In the genomic region with DNA sequence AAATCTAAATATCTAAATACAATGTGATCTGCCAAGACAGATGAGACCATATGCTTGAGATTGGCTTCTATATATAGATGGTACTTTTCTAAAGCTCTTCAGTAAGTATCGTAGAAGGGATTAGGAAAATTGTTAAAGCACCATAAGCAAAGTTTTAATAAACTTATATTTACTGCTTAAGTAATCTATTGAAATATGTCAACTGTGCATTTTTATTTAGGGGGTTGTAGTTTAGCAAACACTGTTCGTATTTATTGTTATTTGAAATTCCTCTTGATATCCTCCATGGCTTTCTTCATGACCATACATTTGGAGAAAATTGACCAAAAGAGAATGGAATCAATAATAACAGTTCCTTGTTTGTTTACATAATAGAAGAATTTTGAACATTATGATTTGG, we compare ENCODE assay signal across 28 cellular contexts.
"Had no signal": no experiment of that assay in that cellular context is flagged by ENCODE, and none has a peak within 500 bp of the region (broad histone marks: within the 10 kb centered on the region; RNA-seq: fewer than 3 reads in every experiment).

No MANE protein-coding gene starts in this region.

- H3K79me2 ChIP-seq: parathyroid adenoma had no signal

- H3K4me2 ChIP-seq: neural progenitor cell, smooth muscle cell had no signal

- H3K4me1 ChIP-seq: neural progenitor cell, parathyroid adenoma, spleen, suprapubic skin, testis, tibial artery, transverse colon, upper lobe of right lung, uterus had no signal

- H3K27ac ChIP-seq: neural progenitor cell, ovary, parathyroid adenoma, psoas muscle, skin epidermis, spleen, suprapubic skin, testis, tibial artery, transverse colon, upper lobe of right lung, uterus had no signal

- H3K9ac ChIP-seq: neural progenitor cell, parathyroid adenoma had no signal

- H3K9me3 ChIP-seq: ovary, psoas muscle, spleen, suprapubic skin, testis, tibial artery, transverse colon, upper lobe of right lung, uterus had no signal

- ATAC-seq: natural killer cell; psoas muscle; right cardiac atrium; sciatic nerve; stimulated activated memory B cell treated with anti-CD40 and anti-IgM and Interleukin-4, amounts not matched to agents 10 μg/mL and 1 μg/mL and 100 μg/mL, for 72 hours; stimulated activated naive CD8-positive, alpha-beta T cell treated with anti-CD3 and anti-CD28 coated beads, Interleukin-15, amount 100 ng/mL, for 72 hours; stimulated activated naive CD8-positive, alpha-beta T cell treated with anti-CD3 and anti-CD28 coated beads, Interleukin-15, Interleukin-2, amounts not matched to agents 100 U/mL and 50 U/mL, for 24 hours; upper lobe of right lung had no signal

- H3K36me3 ChIP-seq: ovary, uterus had no signal

- H3K27me3 ChIP-seq: neural progenitor cell, ovary, spleen, suprapubic skin, testis, tibial artery, transverse colon, upper lobe of right lung, uterus had no signal

- DNase-seq: natural killer cell; occipital lobe; ovary; posterior cingulate gyrus; psoas muscle; right cardiac atrium; spleen; stimulated activated CD4-positive, alpha-beta T cell treated with anti-CD3 and anti-CD28 coated beads, Interleukin-12 subunit alpha, Interleukin-12 subunit beta, amount 100 ng/mL, for 4 hours; stimulated activated CD4-positive, alpha-beta T cell treated with anti-CD3 and anti-CD28 coated beads, Interleukin-1b, Interleukin-23, amount 100 ng/mL, for 48 hours; stimulated activated CD4-positive, alpha-beta T cell treated with anti-CD3 and anti-CD28 coated beads, Interleukin-4, amount 100 ng/mL, for 1 hour; stimulated activated CD4-positive, alpha-beta T cell treated with anti-CD3 and anti-CD28 coated beads, Interleukin-4, amount 100 ng/mL, for 4 hours; stimulated activated CD8-positive, alpha-beta memory T cell treated with anti-CD3 and anti-CD28 coated beads, Interleukin-4, amount 100 ng/mL, for 48 hours; stimulated activated naive CD4-positive, alpha-beta T cell; stimulated activated naive CD8-positive, alpha-beta T cell treated with anti-CD3 and anti-CD28 coated beads, Interleukin-15, amount 100 ng/mL, for 72 hours; stimulated activated naive CD8-positive, alpha-beta T cell treated with anti-CD3 and anti-CD28 coated beads, Interleukin-15, Interleukin-2, amounts not matched to agents 100 U/mL and 50 U/mL, for 24 hours; substantia nigra; testis; tibial artery; transverse colon; upper lobe of right lung; uterus had no signal

- H2AFZ ChIP-seq: neural progenitor cell, parathyroid adenoma had no signal

- H3K4me3 ChIP-seq: neural progenitor cell, ovary, psoas muscle, skin epidermis, smooth muscle cell, spleen, suprapubic skin, testis, tibial artery, transverse colon, upper lobe of right lung, uterus had no signal
